ENCODE assay signal across 24 cellular contexts in the genomic region with DNA sequence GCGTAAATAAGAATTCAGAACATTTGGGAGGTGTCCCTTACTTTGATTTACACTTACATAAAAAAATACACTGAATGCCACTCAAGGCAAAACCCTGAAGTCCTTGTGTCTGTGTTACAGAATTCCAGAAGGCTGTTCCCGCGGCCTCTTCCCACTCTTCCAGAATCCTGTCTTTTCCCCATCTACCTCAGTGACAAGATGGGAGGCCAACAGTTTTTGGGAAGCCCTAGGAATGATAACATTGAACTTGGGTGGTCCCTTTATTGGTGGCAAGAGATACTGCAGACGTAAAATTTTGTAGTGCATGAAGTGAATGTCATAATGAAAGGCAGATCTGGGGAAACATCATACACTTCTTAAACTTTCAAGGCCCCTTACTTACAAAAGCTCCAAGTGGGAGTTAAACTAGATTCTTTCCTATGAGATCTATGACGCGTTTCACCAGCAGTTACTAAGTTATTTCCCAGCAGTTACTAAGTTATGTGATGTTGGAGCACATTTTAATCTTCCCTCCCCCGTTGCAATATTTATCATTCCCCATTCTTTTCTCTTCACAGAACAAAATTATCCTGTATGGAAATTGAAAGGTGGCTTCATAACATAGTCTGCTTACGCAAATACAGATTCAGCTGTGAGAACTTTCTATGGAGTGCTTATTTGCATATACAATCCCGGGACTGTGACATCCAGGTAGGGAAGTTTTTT.
"Had no signal": no experiment of that assay in that cellular context is flagged by ENCODE, and none has a peak within 500 bp of the region (broad histone marks: within the 10 kb centered on the region; RNA-seq: fewer than 3 reads in every experiment).

No MANE protein-coding gene starts in this region.

- H3K4me3 ChIP-seq: ascending aorta, body of pancreas, K562, Peyer's patch had no signal

- H3K9me3 ChIP-seq: ascending aorta, body of pancreas, Peyer's patch had no signal

- DNase-seq: activated CD4-positive, alpha-beta T cell treated with anti-CD3 and anti-CD28 coated beads, Interleukin-2, amount 10 ng/mL, durations not matched to agents 24 days and 14 days; activated CD4-positive, alpha-beta T cell treated with anti-CD3 and anti-CD28 coated beads, Interleukin-2, amount 50 U/mL, for 48 hours; activated CD4-positive, CD25-positive, alpha-beta regulatory T cell treated with anti-CD3 and anti-CD28 coated beads, Interleukin-2, amount 50 U/mL, for 72 hours; activated CD8-positive, alpha-beta memory T cell treated with anti-CD3 and anti-CD28 coated beads, Interleukin-2, amount 10 ng/mL, durations not matched to agents 7 days and 5 days; activated effector memory CD4-positive, alpha-beta T cell treated with Interleukin-2 at 50 U/mL for 16 hours; activated naive CD4-positive, alpha-beta T cell; activated T-cell treated with anti-CD3 and anti-CD28 coated beads, Interleukin-2, amount 50 U/mL, for 24 hours; body of pancreas; Karpas-422; MM.1S; NCI-H1417; NCI-H2029; NCI-H2107; NCI-H2171 treated with DMSO at 0.1 percent for 48 hours; NCI-H226; NCI-H69; NK-92 treated with Interleukin-12 subunit alpha and Interleukin-12 subunit beta, amount 100 ng/mL, for 24 hours; Peyer's patch; SHP77; T-helper 17 cell; T-helper 9 cell had no signal

- H3K27ac ChIP-seq: ascending aorta, body of pancreas, Peyer's patch had no signal

- H3K27me3 ChIP-seq: ascending aorta, body of pancreas, Peyer's patch had no signal

- ATAC-seq: activated CD8-positive, alpha-beta memory T cell treated with anti-CD3 and anti-CD28 coated beads, Interleukin-2, amount 10 ng/mL, durations not matched to agents 7 days and 5 days; body of pancreas; K562; T-helper 17 cell; WTC11 had no signal

- H3K36me3 ChIP-seq: ascending aorta, Peyer's patch had no signal

- H3K4me1 ChIP-seq: ascending aorta, body of pancreas, Peyer's patch had no signal
